13 cellular contexts compared by ENCODE assay signal in the genomic region with DNA sequence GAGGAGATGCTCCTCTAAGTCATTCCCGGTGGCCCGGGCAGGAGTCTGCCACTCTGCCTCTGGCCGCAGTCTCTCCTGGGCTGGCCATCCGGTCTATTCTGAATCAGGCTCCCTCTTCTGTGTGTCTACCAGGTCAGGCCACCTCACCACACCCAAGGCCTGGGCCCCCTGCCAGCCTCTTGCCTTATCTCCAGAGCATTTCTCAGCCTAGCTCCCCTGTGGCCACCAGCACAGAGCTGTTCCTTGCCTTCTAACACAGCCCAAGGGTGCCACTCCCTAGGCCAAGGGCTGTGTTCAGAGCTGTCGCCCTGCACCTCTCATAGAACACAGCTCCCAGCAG. TPM values are rescaled to one million over a fixed set of nuclear protein-coding genes. Genes with fewer than 3 reads are reported as not detected.
A peak's percentile ranks its signal among the peaks of the same experiment; 100 is the strongest.
DNase-seq lines count a peak whose midpoint lies in the region; ATAC-seq, FAIRE-seq and TF ChIP-seq lines count a peak whose summit lies in the region.
"Had no signal": no experiment of that assay in that cellular context is flagged by ENCODE, and none has a peak within 500 bp of the region (broad histone marks: within the 10 kb centered on the region; RNA-seq: fewer than 3 reads in every experiment).

No MANE protein-coding gene starts in this region.

- no peak overlapping the region for H3K23ac ChIP-seq in H9 (ENCODE audit: insufficient read length, low read depth, low read length)

- no peak overlapping the region for H2AFZ ChIP-seq in H9 (ENCODE audit: low read length)
- H2AFZ ChIP-seq: parathyroid adenoma had no signal

- H3T11ph ChIP-seq in H9 (ENCODE audit: low read length), result no peak overlapping the region

- H3K4me1 ChIP-seq in H9 (ENCODE audit: insufficient read depth, low read length), result no peaks in the 10 kb centered on the region
- H3K4me1 ChIP-seq: parathyroid adenoma had no signal

- no peaks in the 10 kb centered on the region for H3K79me1 ChIP-seq in H9 (ENCODE audit: insufficient read depth, low read depth, low read length, poor library complexity, severe bottlenecking)

- no peak overlapping the region; the same call in 1 of the 2 replicates for H3K14ac ChIP-seq in H9 (ENCODE audit: insufficient read depth, low read length)

- no peak for TF ChIP-seq CTCF in H9 (conservative IDR thresholded peaks at IDR 0.05)
- no peak for TF ChIP-seq CTCF in RWPE1 (conservative IDR thresholded peaks at IDR 0.05; ENCODE audit: low read depth)
- no peak for TF ChIP-seq CTCF in progenitor cell of endocrine pancreas (IDR thresholded peaks at IDR 0.05; ENCODE audit: unreplicated experiment)

- H3K4me1 Mint-ChIP-seq in H9, result peaks cover 7 to 16% of the 10 kb centered on the region in 2 experiments
- H3K4me1 Mint-ChIP-seq in progenitor cell of endocrine pancreas (ENCODE audit: low read depth), result peaks cover 2% of the 10 kb centered on the region

- H3K27ac Mint-ChIP-seq in H9, result peak overlapping the region; percentile 25 to 81 (median 32); a peak in 5 of 7 replicates
- peak overlapping the region; percentile 87 for H3K27ac Mint-ChIP-seq in progenitor cell of endocrine pancreas

- no peak overlapping the region for H3K27ac ChIP-seq in H9 (ENCODE audit: insufficient read length, low read depth, low read length)
- peak overlapping the region; percentile 66 for H3K27ac ChIP-seq in RWPE1
- H3K27ac ChIP-seq: parathyroid adenoma had no signal

- peak; percentile 49 for ATAC-seq in Right ventricle myocardium superior (ENCODE audit: poor library complexity)

- H4K20me1 ChIP-seq in H9 (ENCODE audit: control insufficient read depth, insufficient read depth, insufficient read length), result no peaks in the 10 kb centered on the region

- no peak overlapping the region for H2BK5ac ChIP-seq in H9 (ENCODE audit: insufficient read length, low read length)

- H3K4ac ChIP-seq in H9 (ENCODE audit: low read depth, low read length), result no peak overlapping the region

- no peaks in the 10 kb centered on the region for H3K27me3 ChIP-seq in H9 (ENCODE audit: insufficient read depth, low read length)

- H3K9me3 ChIP-seq in H9 (ENCODE audit: control insufficient read depth, low read depth, low read length), result no peaks in the 10 kb centered on the region

- no peak overlapping the region for H2AK5ac ChIP-seq in H9 (ENCODE audit: insufficient read length, low read length)

- no peak overlapping the region for H3K18ac ChIP-seq in H9 (ENCODE audit: insufficient read length, low read depth, low read length)

- no CpG with 5 or more reads among the region's 5 CpGs for WGBS in H9 (ENCODE audit: extremely low coverage, insufficient read length, low lambda C conversion rate)

- H3K4me3 Mint-ChIP-seq in H9 (no peak overlapping the region), progenitor cell of endocrine pancreas (ENCODE audit: low read depth) (no peak overlapping the region)

- CTCF ChIA-PET in RWPE1 (lab: Yijun Ruan, JAX), result interaction anchor here (0.6 to 2.1 kb wide), 13 partner anchors 8 to 374 kb away, joined by 3 to 20 read pairs (median 5); no protein-coding TSS in a partner anchor

- no peak overlapping the region for H2BK20ac ChIP-seq in H9 (ENCODE audit: low read depth, low read length, poor library complexity, severe bottlenecking)

- FAIRE-seq in urothelium cell line (lab: Jason Lieb, UNC), result no peak
- FAIRE-seq: GM12878, kidney had no signal

- no peak overlapping the region for H4K8ac ChIP-seq in H9 (replicated peaks; ENCODE audit: insufficient read length, low read depth, low read length)

- H2BK15ac ChIP-seq in H9 (ENCODE audit: low read depth, low read length), result no peak overlapping the region

- H3K79me2 ChIP-seq in H9 (ENCODE audit: insufficient read depth, low read length), result no peaks in the 10 kb centered on the region

- H4K5ac ChIP-seq in H9 (ENCODE audit: insufficient read length, low read depth, low read length), result no peak overlapping the region

- H3K36me3 Mint-ChIP-seq in H9 (ENCODE audit: insufficient read depth in 1 of 3, low read depth in 3 of 3) (peaks cover 0 to 4% (median 4%) of the 10 kb centered on the region in 3 experiments; a peak in 3 of 7 replicates), progenitor cell of endocrine pancreas (ENCODE audit: insufficient read depth) (no peaks in the 10 kb centered on the region)

- H3K9me3 Mint-ChIP-seq in H9 (no peaks in the 10 kb centered on the region), progenitor cell of endocrine pancreas (ENCODE audit: low read depth) (no peaks in the 10 kb centered on the region)

- H3K27me3 Mint-ChIP-seq in H9 (ENCODE audit: low read depth) (no peaks in the 10 kb centered on the region), progenitor cell of endocrine pancreas (no peaks in the 10 kb centered on the region)

- intact Hi-C loops in Right ventricle myocardium superior (cut with DNase I), result no loop called here

- no peak overlapping the region for H3K4me2 ChIP-seq in H9 (ENCODE audit: insufficient read depth, insufficient read length, low read length)

- DNase-seq in H9, result no peak
- no peak for DNase-seq in RWPE1 (ENCODE audit: low spot score)
- peak; percentile 68 for DNase-seq in Right ventricle myocardium superior
- DNase-seq in progenitor cell of endocrine pancreas (ENCODE audit: low spot score, unreplicated experiment), result no peak
- no peak for DNase-seq in urothelium cell line (ENCODE audit: low spot score)
- DNase-seq in NCI-H69 (lab: John Stamatoyannopoulos, UW), result no peak
- DNase-seq in HPDE6-E6E7 (ENCODE audit: extremely low spot score), result no peak
- DNase-seq in NCI-H748 treated with DMSO at 0.1 percent for 48 hours (lab: John Stamatoyannopoulos, UW), result no peak
- DNase-seq: kidney; NCI-H345; stimulated activated CD4-positive, alpha-beta T cell treated with anti-CD3 and anti-CD28 coated beads, Interleukin-4, amount 100 ng/mL, for 4 hours had no signal

- no peak overlapping the region for H2BK12ac ChIP-seq in H9 (ENCODE audit: insufficient read length, low read depth, low read length)

- POLR2A ChIA-PET in RWPE1 (lab: Yijun Ruan, JAX; ENCODE audit: low non-redundant PET), result no interaction called here

- no peaks in the 10 kb centered on the region for H3K23me2 ChIP-seq in H9 (ENCODE audit: insufficient read length, low read depth, low read length, poor library complexity, severe bottlenecking)

- H3K9ac ChIP-seq in H9 (ENCODE audit: extremely low read depth, insufficient read length, low read length), result no peak overlapping the region
- H3K9ac ChIP-seq: parathyroid adenoma had no signal

- no peak overlapping the region for H3K56ac ChIP-seq in H9 (ENCODE audit: insufficient read length, low read depth, low read length)

- H2BK120ac ChIP-seq in H9 (ENCODE audit: low read depth, low read length, poor library complexity, severe bottlenecking), result no peak overlapping the region

- H4K91ac ChIP-seq in H9 (ENCODE audit: insufficient read length, low read depth, low read length), result no peak overlapping the region

RNA-seq across cellular contexts. Expression of a gene that starts 55.3 kb away (rescaled TPM):
- 20.8 and 21.6 TPM in 2 replicates for total RNA-seq in H9 (2021)
- 393 TPM for total RNA-seq in Right ventricle myocardium superior
- 75.7 and 77.1 TPM in 2 replicates for total RNA-seq in progenitor cell of endocrine pancreas
